ENCODE assay signal across 10 cellular contexts in genomic region chr12:114681149-114681849, GRCh38. TPM values are rescaled to one million over a fixed set of nuclear protein-coding genes. Genes with fewer than 3 reads are reported as not detected.
DNase-seq lines count a peak whose midpoint lies in the region; ATAC-seq and TF ChIP-seq lines count a peak whose summit lies in the region.
"Had no signal": no experiment of that assay in that cellular context is flagged by ENCODE, and none has a peak within 500 bp of the region (broad histone marks: within the 10 kb centered on the region; RNA-seq: fewer than 3 reads in every experiment).

No MANE protein-coding gene starts in this region.

- DNase-seq in heart right ventricle (peak in 1 of 2 donors; percentile 39), left cardiac atrium (no peak), mammary epithelial cell (peak; percentile 42), lower lobe of right lung (no peak), uterus (no peak), GOT3 (lab: John Stamatoyannopoulos, UW) (no peak)
- DNase-seq: CD4-positive, alpha-beta memory T cell; NCI-H774 had no signal

- H3K9me3 ChIP-seq in heart right ventricle (no peaks in the 10 kb centered on the region), mammary epithelial cell (replicated peaks; ENCODE audit: insufficient read depth, low read length) (no peaks in the 10 kb centered on the region), lower lobe of right lung (no peaks in the 10 kb centered on the region), uterus (no peaks in the 10 kb centered on the region)

- no peaks in the 10 kb centered on the region for H4K20me1 ChIP-seq in mammary epithelial cell (ENCODE audit: insufficient read depth, low read length)

- ATAC-seq in heart right ventricle (no peak), left cardiac atrium (no peak), lower lobe of right lung (no peak), GM21576 (IDR thresholded peaks at IDR 0.05; ENCODE audit: unreplicated experiment) (no peak), GM21528 (IDR thresholded peaks at IDR 0.05; ENCODE audit: low FRiP score, unreplicated experiment) (no peak)

- H2AFZ ChIP-seq in mammary epithelial cell (ENCODE audit: low read depth, low read length), result no peak overlapping the region

- CTCF ChIA-PET in mammary epithelial cell (lab: Charles Lee; ENCODE audit: low non-redundant PET), result no interaction called here

- 41 to 55% methylated on average over 16 of the region's 16 CpGs for WGBS in heart right ventricle, 2 donors
- 3% methylated on average over 16 of the region's 16 CpGs for WGBS in mammary epithelial cell (ENCODE audit: low coverage, missing lambda C conversion rate)

- BruUV-seq in mammary epithelial cell (replicated peaks; lab: Mats Ljungman, UMichigan), result no TSS peak

- peak overlapping the region; percentile 80 for H3K4me2 ChIP-seq in mammary epithelial cell (ENCODE audit: insufficient read depth, low read depth, low read length)

- dilution Hi-C loops in mammary epithelial cell (cut with HindIII; ENCODE audit: low sequenced_read_pairs), result no loop called here

- H3K4me3 ChIP-seq in heart right ventricle, result peak overlapping the region; percentile 48 to 88 (median 76)
- H3K4me3 ChIP-seq in mammary epithelial cell (replicated peaks in 1 of 3; ENCODE audit: insufficient read depth in 1 of 3, low read depth in 2 of 3, low read length in 3 of 3), result peak overlapping the region; percentile 66 to 100 (median 81)
- peak overlapping the region; percentile 66 for H3K4me3 ChIP-seq in lower lobe of right lung
- H3K4me3 ChIP-seq in uterus, result peak overlapping the region; percentile 58 to 93

- H3K27me3 ChIP-seq in heart right ventricle (peaks cover 2 to 96% (median 13%) of the 10 kb centered on the region in 7 donors), mammary epithelial cell (ENCODE audit: insufficient read depth, low read length) (no peaks in the 10 kb centered on the region), lower lobe of right lung (ENCODE audit: low read depth) (peaks cover 50% of the 10 kb centered on the region), uterus (no peaks in the 10 kb centered on the region)

- intact Hi-C loops in heart right ventricle (cut with DNase I), result loop anchor here in 5 of 10 donors (5.0 to 10.0 kb wide), 10 partner anchors 271 to 1071 kb away; no protein-coding TSS in a partner anchor
- intact Hi-C loops in left cardiac atrium (cut with DNase I), result loop anchor here in 1 of 2 donors (5.0 to 10.0 kb wide), 2 partner anchors 116 to 654 kb away; no protein-coding TSS in a partner anchor
- intact Hi-C loops in mammary epithelial cell (cut with micrococcal nuclease), result loop anchor here (5.0 kb wide), 5 partner anchors 251 to 951 kb away; no protein-coding TSS in a partner anchor
- intact Hi-C loops in lower lobe of right lung (cut with DNase I), result no loop called here
- intact Hi-C loops in uterus (cut with DNase I; ENCODE audit: low total_unique reads), result no loop called here

- H3K36me3 ChIP-seq in heart right ventricle (peaks cover 0 to 44% (median 8%) of the 10 kb centered on the region in 9 donors), mammary epithelial cell (ENCODE audit: insufficient read depth, low read length) (no peaks in the 10 kb centered on the region), lower lobe of right lung (peaks cover 7% of the 10 kb centered on the region), uterus (no peaks in the 10 kb centered on the region)

- TF ChIP-seq POLR2A in uterus (IDR thresholded peaks at IDR 0.05), result no peak

- in situ Hi-C loops in mammary epithelial cell (cut with MboI; ENCODE audit: low sequenced_read_pairs in 2 of 2), result loop anchor here (5.0 to 25.0 kb wide), 4 partner anchors 456 to 1076 kb away; no protein-coding TSS in a partner anchor

- TF ChIP-seq CTCF in heart right ventricle (IDR thresholded peaks at IDR 0.05) (no peak), mammary epithelial cell (conservative IDR thresholded peaks at IDR 0.05 in 1 of 2, IDR thresholded peaks at IDR 0.05 in 1 of 2; ENCODE audit: extremely low read depth in 1 of 2, insufficient read depth in 1 of 2, low read depth in 1 of 2, low read length in 2 of 2) (no peak), lower lobe of right lung (IDR thresholded peaks at IDR 0.05) (no peak), uterus (IDR thresholded peaks at IDR 0.05) (no peak)

- peak overlapping the region; percentile 98 for H3K9ac ChIP-seq in mammary epithelial cell (ENCODE audit: insufficient read depth, low read length)

- H3K79me2 ChIP-seq in mammary epithelial cell (ENCODE audit: insufficient read depth, low read length), result peaks cover 77% of the 10 kb centered on the region

- peaks cover 6 to 48% (median 27%) of the 10 kb centered on the region in 9 donors for H3K4me1 ChIP-seq in heart right ventricle
- peaks cover 31% of the 10 kb centered on the region for H3K4me1 ChIP-seq in mammary epithelial cell (ENCODE audit: insufficient read depth, low read length)
- H3K4me1 ChIP-seq in lower lobe of right lung, result peaks cover 9% of the 10 kb centered on the region
- no peaks in the 10 kb centered on the region for H3K4me1 ChIP-seq in uterus

- H3K27ac ChIP-seq in heart right ventricle (peak overlapping the region in 9 of 10 donors; percentile 84 to 95 (median 91)), mammary epithelial cell (ENCODE audit: insufficient read depth, low read depth, low read length) (peak overlapping the region; percentile 94), lower lobe of right lung (peak overlapping the region; percentile 90), uterus (peak overlapping the region; percentile 97 to 98)

RNA-seq across cellular contexts. Expression of gene TBX3, which starts 2.7 kb away (rescaled TPM):
- total RNA-seq in heart right ventricle, result 10 to 100 TPM in 6 of 10 donors, 1 to 10 TPM in 4; 4.0 to 32.4 (median 11.4) TPM
- 10 to 100 TPM in 1 of 2 donors, 1 to 10 TPM in 1; 9.7 to 20.9 TPM for polyA plus RNA-seq in heart right ventricle
- 10 to 100 TPM in 1 of 2 donors, 1 to 10 TPM in 1; 7.7 to 14.3 TPM for total RNA-seq in left cardiac atrium
- 10 to 100 TPM; 30.7 to 33.8 TPM for total RNA-seq in mammary epithelial cell
- 13.3 TPM for polyA plus RNA-seq in mammary epithelial cell
- polyA minus RNA-seq in mammary epithelial cell, result 24.5 TPM
- 50.9 TPM for total RNA-seq in lower lobe of right lung
- total RNA-seq in uterus, result 100 to 1,000 TPM in 1 of 4 donors, 10 to 100 TPM in 3; 11.0 to 120 (median 56.3) TPM
- total RNA-seq: CD4-positive, alpha-beta memory T cell had no signal
- polyA plus RNA-seq: CD4-positive, alpha-beta memory T cell had no signal
